In genomic region chr1:161235957-161236775, GRCh38 we compare ENCODE assay signal across 18 cellular contexts. TPM values are rescaled to one million over a fixed set of nuclear protein-coding genes. Genes with fewer than 3 reads are reported as not detected.
DNase-seq lines count a peak whose midpoint lies in the region; ATAC-seq, FAIRE-seq and TF ChIP-seq lines count a peak whose summit lies in the region.
"Had no signal": no experiment of that assay in that cellular context is flagged by ENCODE, and none has a peak within 500 bp of the region (broad histone marks: within the 10 kb centered on the region; RNA-seq: fewer than 3 reads in every experiment).

No MANE protein-coding gene starts in this region.

- H3K4me1 ChIP-seq in K562 (replicated peaks in 1 of 2; ENCODE audit: control insufficient read depth in 2 of 2, insufficient read depth in 2 of 2, low read length in 2 of 2) = peaks cover 0 to 17% of the 10 kb centered on the region in 2 experiments; a peak in 1 of 5 replicates
- H3K4me1 ChIP-seq: SJSA1 had no signal

- H3K27ac Mint-ChIP-seq in natural killer cell treated with Interleukin-12 subunit alpha and Interleukin-12 subunit beta and Interleukin-15 and Interleukin-18, amount 100 ng/mL, for 72 hours = no peak overlapping the region
- no peak overlapping the region for H3K27ac Mint-ChIP-seq in activated naive CD4-positive, alpha-beta T cell treated with anti-CD3 and anti-CD28 coated beads for 36 hours

- TF ChIP-seq RAD21 in K562 (CRISPR knock-in tag; conservative IDR thresholded peaks at IDR 0.05 in 1 of 2, IDR thresholded peaks at IDR 0.05 in 1 of 2) = no peak

- POLR2A ChIA-PET in K562 (lab: Yijun Ruan, JAX) = interaction anchor here (0.7 to 1.9 kb wide), 3 partner anchors 10 to 175 kb away, joined by 3 to 8 read pairs (median 7); partner anchors contain the start of gene TOMM40L

- H3K27me3 Mint-ChIP-seq in natural killer cell treated with Interleukin-12 subunit alpha and Interleukin-12 subunit beta and Interleukin-15 and Interleukin-18, amount 100 ng/mL, for 72 hours = peaks cover 4 to 11% of the 10 kb centered on the region in 2 donors
- H3K27me3 Mint-ChIP-seq in activated naive CD4-positive, alpha-beta T cell treated with anti-CD3 and anti-CD28 coated beads for 36 hours (ENCODE audit: low read depth) = no peaks in the 10 kb centered on the region

- no peak for TF ChIP-seq EP300 in K562 (IDR thresholded peaks at IDR 0.05; ENCODE audit: low read length)

- in situ Hi-C loops in K562 (cut with MboI) = no loop called here

- H3K9me1 ChIP-seq in K562 (ENCODE audit: control insufficient read depth, insufficient read depth, low read length) = no peaks in the 10 kb centered on the region

- BruUV-seq in K562 (replicated peaks; lab: Mats Ljungman, UMichigan) = no TSS peak

- H3K9ac ChIP-seq in K562 (ENCODE audit: insufficient read depth in 1 of 2, low read depth in 2 of 2, low read length in 2 of 2) = no peak overlapping the region
- H3K9ac ChIP-seq: GM23248 had no signal

- H2AFZ ChIP-seq in K562 (ENCODE audit: low read depth, low read length) = no peak overlapping the region
- H2AFZ ChIP-seq: GM23248, PC-9 had no signal

- no peaks in the 10 kb centered on the region for H3K9me3 Mint-ChIP-seq in natural killer cell treated with Interleukin-12 subunit alpha and Interleukin-12 subunit beta and Interleukin-15 and Interleukin-18, amount 100 ng/mL, for 72 hours
- no peaks in the 10 kb centered on the region for H3K9me3 Mint-ChIP-seq in activated naive CD4-positive, alpha-beta T cell treated with anti-CD3 and anti-CD28 coated beads for 36 hours

- CTCF ChIA-PET in K562 (lab: Yijun Ruan, JAX; ENCODE audit: low intra/inter-chr PET ratio) = no interaction called here
- CTCF ChIA-PET in activated naive CD4-positive, alpha-beta T cell treated with anti-CD3 and anti-CD28 coated beads for 36 hours (lab: Charles Lee) = interaction anchor here (0.8 to 3.4 kb wide), 3 partner anchors 10 to 144 kb away, joined by 3 to 26 read pairs (median 20); partner anchors contain the start of gene TOMM40L

- ATAC-seq in K562 (peak; percentile 45; the same call in 2 of the 3 replicates), HG02571 (IDR thresholded peaks at IDR 0.05; ENCODE audit: unreplicated experiment) (no peak)
- ATAC-seq in natural killer cell treated with Interleukin-12 subunit alpha and Interleukin-12 subunit beta and Interleukin-15 and Interleukin-18, amount 100 ng/mL, for 72 hours = peak; percentile 31 to 36

- DNase-seq in NCI-H748 (lab: John Stamatoyannopoulos, UW; ENCODE audit: unreplicated experiment) (peak; percentile 30), NCI-H748 treated with DMSO at 0.1 percent for 48 hours (lab: John Stamatoyannopoulos, UW) (no peak), K562 (ENCODE audit: extremely low read depth in 1 of 4, low spot score in 3 of 4) (no peak)
- DNase-seq in natural killer cell treated with Interleukin-12 subunit alpha and Interleukin-12 subunit beta and Interleukin-15 and Interleukin-18, amount 100 ng/mL, for 72 hours (ENCODE audit: low spot score) = no peak
- no peak for DNase-seq in activated naive CD4-positive, alpha-beta T cell treated with anti-CD3 and anti-CD28 coated beads for 36 hours
- DNase-seq: C1 segment of cervical spinal cord, GM23248, HCEC 1CT, KG1, NCI-H146, NCI-H2081 treated with DMSO at 0.1 percent for 48 hours, NCI-H526 treated with DMSO at 0.1 percent for 48 hours, SW 1271 had no signal

- H3K9me3 ChIP-seq in K562 (replicated peaks; ENCODE audit: control insufficient read depth, insufficient read depth, low read depth, low read length) = no peaks in the 10 kb centered on the region
- H3K9me3 ChIP-seq: SJSA1 had no signal

- no peaks in the 10 kb centered on the region for H3K79me2 ChIP-seq in K562 (ENCODE audit: control insufficient read depth, insufficient read depth, low read length)

- H3K4me3 ChIP-seq in K562 = no peak overlapping the region
- H3K4me3 ChIP-seq: GM23248, PC-9, SJSA1 had no signal

- no peak for FAIRE-seq in K562 (lab: Jason Lieb, UNC)
- FAIRE-seq: GM12892 had no signal

- whole genome bisulfite sequencing in K562 (ENCODE audit: insufficient coverage, low coverage, missing lambda C conversion rate) = 7% methylated on average over 5 of the region's 5 CpGs

- H3K36me3 Mint-ChIP-seq in natural killer cell treated with Interleukin-12 subunit alpha and Interleukin-12 subunit beta and Interleukin-15 and Interleukin-18, amount 100 ng/mL, for 72 hours = no peaks in the 10 kb centered on the region
- H3K36me3 Mint-ChIP-seq in activated naive CD4-positive, alpha-beta T cell treated with anti-CD3 and anti-CD28 coated beads for 36 hours (ENCODE audit: low read depth) = no peaks in the 10 kb centered on the region

- intact Hi-C loops in K562 (cut with micrococcal nuclease) = no loop called here
- intact Hi-C loops in activated naive CD4-positive, alpha-beta T cell treated with anti-CD3 and anti-CD28 coated beads for 36 hours (cut with micrococcal nuclease) = no loop called here

- H3K27me3 ChIP-seq in K562 (ENCODE audit: control insufficient read depth in 2 of 2, insufficient read depth in 2 of 2, low read length in 2 of 2) = no peaks in the 10 kb centered on the region

- no peaks in the 10 kb centered on the region for H3K4me1 Mint-ChIP-seq in natural killer cell treated with Interleukin-12 subunit alpha and Interleukin-12 subunit beta and Interleukin-15 and Interleukin-18, amount 100 ng/mL, for 72 hours (ENCODE audit: low read depth in 2 of 2)
- H3K4me1 Mint-ChIP-seq in activated naive CD4-positive, alpha-beta T cell treated with anti-CD3 and anti-CD28 coated beads for 36 hours (ENCODE audit: low read depth) = no peaks in the 10 kb centered on the region

- H3K36me3 ChIP-seq in K562 (ENCODE audit: control insufficient read depth, insufficient read depth, low read length) = peaks cover under 1% of the 10 kb centered on the region; the same call in 1 of the 3 replicates
- H3K36me3 ChIP-seq: SJSA1 had no signal

- no peak overlapping the region for H3K27ac ChIP-seq in K562 (ENCODE audit: extremely low read depth, low read depth, low read length)
- H3K27ac ChIP-seq: GM23248, PC-9, SJSA1 had no signal

- H3K4me2 ChIP-seq in K562 (ENCODE audit: insufficient read depth, low read length) = no peak overlapping the region
- H3K4me2 ChIP-seq: PC-9 had no signal

- no peaks in the 10 kb centered on the region for H4K20me1 ChIP-seq in K562 (replicated peaks; ENCODE audit: control insufficient read depth, insufficient read depth, low read length)

- no peak for TF ChIP-seq CTCF in K562 (IDR thresholded peaks at IDR 0.05 in 2 of 3, conservative IDR thresholded peaks at IDR 0.05 in 1 of 3; ENCODE audit: insufficient read depth in 2 of 3, low read depth in 1 of 3, low read length in 3 of 3)

- no peak for TF ChIP-seq POLR2A in K562 (conservative IDR thresholded peaks at IDR 0.05)

- no peak overlapping the region for H3K4me3 Mint-ChIP-seq in natural killer cell treated with Interleukin-12 subunit alpha and Interleukin-12 subunit beta and Interleukin-15 and Interleukin-18, amount 100 ng/mL, for 72 hours
- H3K4me3 Mint-ChIP-seq in activated naive CD4-positive, alpha-beta T cell treated with anti-CD3 and anti-CD28 coated beads for 36 hours = no peak overlapping the region

RNA-seq across cellular contexts. Expression of gene NR1I3, which starts 1.8 kb away (rescaled TPM):
- not detected in 2 replicates for total RNA-seq in K562 (2011; cell fraction: chromatin; rRNA removed; ENCODE audit: low replicate concordance)
- not detected in 2 replicates for total RNA-seq in K562 (2011; cell fraction: nucleolus; rRNA removed)
- total RNA-seq in K562 (2011; cell fraction: nucleoplasm; rRNA removed) = not detected in 2 replicates
- total RNA-seq in K562 (2014; rRNA removed) (not detected in 2 replicates), K562 (2014; rRNA removed; fragmentation: Illumina TruSeq; extraction: Trizol) (not detected in 2 replicates), K562 (2015; rRNA removed; fragmentation: Illumina TruSeq; extraction: Trizol) (not detected in 2 replicates), K562 (2021) (not detected in 2 replicates)
- polyA plus RNA-seq in K562 (2011; rRNA removed) (not detected in 2 replicates), K562 (2014; fragmentation: Illumina TruSeq; extraction: Trizol) (not detected in 2 replicates), K562 (2014; fragmentation: Nextera tagmentation; extraction: Ambion mirVana) (under 1 TPM in 1 of 2 experiments, not detected in 1; 0.11 TPM), K562 (2014; rRNA removed) (not detected in 2 replicates)
- polyA plus RNA-seq in K562 (2011; cell fraction: cytosol; rRNA removed) = not detected in 2 replicates
- not detected in 2 replicates for polyA plus RNA-seq in K562 (2011; cell fraction: nucleus; rRNA removed)
- polyA plus RNA-seq in K562 (2012) = 0.52 and 0.61 TPM in 2 replicates
- polyA minus RNA-seq in K562 (2011; rRNA and poly(A)+ RNA removed) = not detected in 2 replicates
- not detected in 2 replicates for polyA minus RNA-seq in K562 (2011; cell fraction: cytosol; rRNA and poly(A)+ RNA removed)
- polyA minus RNA-seq in K562 (2011; cell fraction: nucleus; rRNA and poly(A)+ RNA removed) = not detected in 2 replicates
- not detected for total RNA-seq in natural killer cell treated with Interleukin-12 subunit alpha and Interleukin-12 subunit beta and Interleukin-15 and Interleukin-18, amount 100 ng/mL, for 72 hours
- not detected for total RNA-seq in activated naive CD4-positive, alpha-beta T cell treated with anti-CD3 and anti-CD28 coated beads for 36 hours
- total RNA-seq: A673, GM23248, PC-9, SJSA1 had no signal
- polyA plus RNA-seq: GM23248 had no signal

RNA-seq across cellular contexts. Expression of gene TOMM40L, which starts 10.3 kb away (rescaled TPM):
- total RNA-seq in K562 (2011; cell fraction: chromatin; rRNA removed; ENCODE audit: low replicate concordance) = 32.6 and 66.6 TPM in 2 replicates
- 47.7 and 47.8 TPM in 2 replicates for total RNA-seq in K562 (2011; cell fraction: nucleolus; rRNA removed)
- 44.7 and 48.8 TPM in 2 replicates for total RNA-seq in K562 (2011; cell fraction: nucleoplasm; rRNA removed)
- 21.9 and 27.6 TPM in 2 replicates for total RNA-seq in K562 (2014; rRNA removed)
- 27.7 and 29.2 TPM in 2 replicates for total RNA-seq in K562 (2014; rRNA removed; fragmentation: Illumina TruSeq; extraction: Trizol)
- total RNA-seq in K562 (2015; rRNA removed; fragmentation: Illumina TruSeq; extraction: Trizol) = 24.2 and 25.2 TPM in 2 replicates
- total RNA-seq in K562 (2021) = 27.4 and 27.7 TPM in 2 replicates
- polyA plus RNA-seq in K562 (2011; rRNA removed) = 18.9 and 20.2 TPM in 2 replicates
- 23.3 and 28.0 TPM in 2 replicates for polyA plus RNA-seq in K562 (2011; cell fraction: cytosol; rRNA removed)
- polyA plus RNA-seq in K562 (2011; cell fraction: nucleus; rRNA removed) = 36.3 and 36.4 TPM in 2 replicates
- polyA plus RNA-seq in K562 (2012) = 18.3 and 24.6 TPM in 2 replicates
- 33.4 and 33.6 TPM in 2 replicates for polyA plus RNA-seq in K562 (2014; fragmentation: Illumina TruSeq; extraction: Trizol)
- polyA plus RNA-seq in K562 (2014; fragmentation: Nextera tagmentation; extraction: Ambion mirVana) = 10 to 100 TPM in 1 of 2 experiments, 1 to 10 TPM in 1; 9.6 to 12.9 TPM
- polyA plus RNA-seq in K562 (2014; rRNA removed) = 27.5 and 34.9 TPM in 2 replicates
- polyA minus RNA-seq in K562 (2011; rRNA and poly(A)+ RNA removed) = 29.7 and 30.1 TPM in 2 replicates
- 11.1 and 12.7 TPM in 2 replicates for polyA minus RNA-seq in K562 (2011; cell fraction: cytosol; rRNA and poly(A)+ RNA removed)
- 20.7 and 35.2 TPM in 2 replicates for polyA minus RNA-seq in K562 (2011; cell fraction: nucleus; rRNA and poly(A)+ RNA removed)
- 10 to 100 TPM; 25.9 to 27.8 TPM for total RNA-seq in natural killer cell treated with Interleukin-12 subunit alpha and Interleukin-12 subunit beta and Interleukin-15 and Interleukin-18, amount 100 ng/mL, for 72 hours
- total RNA-seq in activated naive CD4-positive, alpha-beta T cell treated with anti-CD3 and anti-CD28 coated beads for 36 hours = 10 to 100 TPM; 13.2 to 14.3 TPM

RNA-seq across cellular contexts. Expression of gene APOA2, which starts 12.7 kb away (rescaled TPM):
- total RNA-seq in K562 (2011; cell fraction: chromatin; rRNA removed; ENCODE audit: low replicate concordance) = not detected in 2 replicates
- total RNA-seq in K562 (2011; cell fraction: nucleolus; rRNA removed) = not detected in 2 replicates
- total RNA-seq in K562 (2011; cell fraction: nucleoplasm; rRNA removed) = 1.2 TPM in 1 of 2 replicates, not detected in the other
- total RNA-seq in K562 (2014; rRNA removed) (0.41 TPM in 1 of 2 replicates, not detected in the other), K562 (2014; rRNA removed; fragmentation: Illumina TruSeq; extraction: Trizol) (not detected in 2 replicates), K562 (2015; rRNA removed; fragmentation: Illumina TruSeq; extraction: Trizol) (0.54 TPM in 1 of 2 replicates, not detected in the other), K562 (2021) (0.64 and 2.6 TPM in 2 replicates)
- polyA plus RNA-seq in K562 (2011; rRNA removed) (0.50 TPM in 1 of 2 replicates, not detected in the other), K562 (2014; fragmentation: Illumina TruSeq; extraction: Trizol) (1.1 TPM in 1 of 2 replicates, not detected in the other), K562 (2014; fragmentation: Nextera tagmentation; extraction: Ambion mirVana) (1 to 10 TPM in 1 of 2 experiments, under 1 TPM in 1; 0.93 to 1.6 TPM), K562 (2014; rRNA removed) (not detected in 2 replicates)
- 0.50 TPM in 1 of 2 replicates, not detected in the other for polyA plus RNA-seq in K562 (2011; cell fraction: cytosol; rRNA removed)
- polyA plus RNA-seq in K562 (2011; cell fraction: nucleus; rRNA removed) = not detected in 2 replicates
- polyA plus RNA-seq in K562 (2012) = 0.27 and 1.2 TPM in 2 replicates
- polyA minus RNA-seq in K562 (2011; rRNA and poly(A)+ RNA removed) = 1.4 TPM in 1 of 2 replicates, not detected in the other
- polyA minus RNA-seq in K562 (2011; cell fraction: cytosol; rRNA and poly(A)+ RNA removed) = 19.8 TPM in 1 of 2 replicates, not detected in the other
- not detected in 2 replicates for polyA minus RNA-seq in K562 (2011; cell fraction: nucleus; rRNA and poly(A)+ RNA removed)
- not detected for total RNA-seq in natural killer cell treated with Interleukin-12 subunit alpha and Interleukin-12 subunit beta and Interleukin-15 and Interleukin-18, amount 100 ng/mL, for 72 hours
- not detected for total RNA-seq in activated naive CD4-positive, alpha-beta T cell treated with anti-CD3 and anti-CD28 coated beads for 36 hours
- total RNA-seq: A673, GM23248, PC-9, SJSA1 had no signal
- polyA plus RNA-seq: GM23248 had no signal

RNA-seq across cellular contexts. Expression of gene FCER1G, which starts 21.1 kb away (rescaled TPM):
- 0.95 TPM in 1 of 2 replicates, not detected in the other for total RNA-seq in K562 (2011; cell fraction: chromatin; rRNA removed; ENCODE audit: low replicate concordance)
- total RNA-seq in K562 (2011; cell fraction: nucleolus; rRNA removed) = not detected in 2 replicates
- total RNA-seq in K562 (2011; cell fraction: nucleoplasm; rRNA removed) = not detected in 2 replicates
- total RNA-seq in K562 (2014; rRNA removed) (0.29 TPM in 1 of 2 replicates, not detected in the other), K562 (2014; rRNA removed; fragmentation: Illumina TruSeq; extraction: Trizol) (not detected in 2 replicates), K562 (2015; rRNA removed; fragmentation: Illumina TruSeq; extraction: Trizol) (0.69 and 0.98 TPM in 2 replicates), K562 (2021) (0.31 TPM in 1 of 2 replicates, not detected in the other)
- polyA plus RNA-seq in K562 (2011; rRNA removed) (0.15 and 0.24 TPM in 2 replicates), K562 (2014; fragmentation: Illumina TruSeq; extraction: Trizol) (0.30 TPM in 1 of 2 replicates, not detected in the other), K562 (2014; fragmentation: Nextera tagmentation; extraction: Ambion mirVana) (under 1 TPM; 0.31 to 0.46 TPM), K562 (2014; rRNA removed) (0.27 and 0.47 TPM in 2 replicates)
- 0.24 and 0.32 TPM in 2 replicates for polyA plus RNA-seq in K562 (2011; cell fraction: cytosol; rRNA removed)
- polyA plus RNA-seq in K562 (2011; cell fraction: nucleus; rRNA removed) = 0.55 and 1.3 TPM in 2 replicates
- 1.7 and 9.0 TPM in 2 replicates for polyA plus RNA-seq in K562 (2012)
- polyA minus RNA-seq in K562 (2011; rRNA and poly(A)+ RNA removed) = 0.46 TPM in 1 of 2 replicates, not detected in the other
- polyA minus RNA-seq in K562 (2011; cell fraction: cytosol; rRNA and poly(A)+ RNA removed) = not detected in 2 replicates
- not detected in 2 replicates for polyA minus RNA-seq in K562 (2011; cell fraction: nucleus; rRNA and poly(A)+ RNA removed)
- total RNA-seq in natural killer cell treated with Interleukin-12 subunit alpha and Interleukin-12 subunit beta and Interleukin-15 and Interleukin-18, amount 100 ng/mL, for 72 hours = 100 to 1,000 TPM; 111 to 583 TPM
- 1 to 10 TPM in 1 of 2 experiments, under 1 TPM in 1; 0.74 to 1.6 TPM for total RNA-seq in activated naive CD4-positive, alpha-beta T cell treated with anti-CD3 and anti-CD28 coated beads for 36 hours
- total RNA-seq: GM23248, PC-9 had no signal

RNA-seq across cellular contexts. Expression of gene PCP4L1, which starts 22.4 kb away (rescaled TPM):
- total RNA-seq in K562 (2011; cell fraction: chromatin; rRNA removed; ENCODE audit: low replicate concordance) = not detected in 2 replicates
- not detected in 2 replicates for total RNA-seq in K562 (2011; cell fraction: nucleolus; rRNA removed)
- not detected in 2 replicates for total RNA-seq in K562 (2011; cell fraction: nucleoplasm; rRNA removed)
- total RNA-seq in K562 (2014; rRNA removed) (not detected in 2 replicates), K562 (2014; rRNA removed; fragmentation: Illumina TruSeq; extraction: Trizol) (not detected in 2 replicates), K562 (2015; rRNA removed; fragmentation: Illumina TruSeq; extraction: Trizol) (not detected in 2 replicates), K562 (2021) (not detected in 2 replicates)
- polyA plus RNA-seq in K562 (2011; rRNA removed) (not detected in 2 replicates), K562 (2014; fragmentation: Illumina TruSeq; extraction: Trizol) (not detected in 2 replicates), K562 (2014; fragmentation: Nextera tagmentation; extraction: Ambion mirVana) (not detected), K562 (2014; rRNA removed) (not detected in 2 replicates)
- not detected in 2 replicates for polyA plus RNA-seq in K562 (2011; cell fraction: cytosol; rRNA removed)
- not detected in 2 replicates for polyA plus RNA-seq in K562 (2011; cell fraction: nucleus; rRNA removed)
- 0.08 and 0.22 TPM in 2 replicates for polyA plus RNA-seq in K562 (2012)
- not detected in 2 replicates for polyA minus RNA-seq in K562 (2011; rRNA and poly(A)+ RNA removed)
- not detected in 2 replicates for polyA minus RNA-seq in K562 (2011; cell fraction: cytosol; rRNA and poly(A)+ RNA removed)
- polyA minus RNA-seq in K562 (2011; cell fraction: nucleus; rRNA and poly(A)+ RNA removed) = not detected in 2 replicates
- total RNA-seq in natural killer cell treated with Interleukin-12 subunit alpha and Interleukin-12 subunit beta and Interleukin-15 and Interleukin-18, amount 100 ng/mL, for 72 hours = under 1 TPM in 1 of 2 donors, not detected in 1; 0.31 TPM
- total RNA-seq in activated naive CD4-positive, alpha-beta T cell treated with anti-CD3 and anti-CD28 coated beads for 36 hours = under 1 TPM; 0.24 to 0.37 TPM
- total RNA-seq: A673, GM23248, PC-9, SJSA1 had no signal
- polyA plus RNA-seq: GM23248 had no signal
